Comparison of ENCODE assay signal across 8 cellular contexts in the genomic region with DNA sequence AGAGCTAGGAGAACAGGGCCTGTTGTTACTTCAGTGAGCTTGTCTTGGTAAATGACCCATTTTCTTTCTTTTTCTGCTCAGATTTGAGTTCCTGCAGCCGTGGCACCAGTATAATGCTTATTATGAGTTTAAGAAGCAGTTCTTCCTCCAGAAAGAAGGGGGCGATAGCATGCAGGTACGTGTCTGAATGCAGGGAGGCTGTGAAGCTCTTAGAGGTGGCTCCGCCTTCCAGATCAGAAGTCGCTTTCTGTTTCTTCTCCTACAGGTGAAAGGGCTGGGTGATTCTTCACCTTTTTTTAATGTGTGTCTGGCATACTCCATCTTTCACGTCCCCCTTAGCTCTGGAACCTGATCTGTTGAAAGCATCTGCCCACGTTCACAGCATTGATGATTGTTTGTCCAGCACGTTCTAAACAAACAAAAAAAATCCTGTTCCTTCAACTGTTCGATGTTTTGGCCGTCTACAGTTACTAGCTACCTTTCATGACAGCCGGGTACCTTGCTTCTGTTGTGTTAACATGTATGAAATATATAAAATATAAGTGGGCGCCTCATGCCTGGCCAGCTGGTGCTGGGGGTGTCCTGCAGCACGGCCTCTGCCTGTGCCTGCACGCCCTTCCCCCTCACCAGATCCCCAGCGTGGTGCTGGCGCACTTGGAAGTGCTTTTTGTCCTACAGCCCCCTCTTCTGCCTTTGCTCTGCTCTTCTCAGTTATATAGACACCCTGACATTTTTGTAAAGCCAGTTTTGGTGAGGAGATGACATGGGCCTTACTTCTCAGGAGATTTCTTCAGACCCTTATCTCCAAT. TPM values are rescaled to one million over a fixed set of nuclear protein-coding genes. Genes with fewer than 3 reads are reported as not detected.
DNase-seq lines count a peak whose midpoint lies in the region; ATAC-seq and TF ChIP-seq lines count a peak whose summit lies in the region.
"Had no signal": no experiment of that assay in that cellular context is flagged by ENCODE, and none has a peak within 500 bp of the region (broad histone marks: within the 10 kb centered on the region; RNA-seq: fewer than 3 reads in every experiment).

No MANE protein-coding gene starts in this region.

- peaks cover 88% of the 10 kb centered on the region for H3K36me3 ChIP-seq in DND-41 (ENCODE audit: insufficient read depth, low read length)
- peaks cover 32% of the 10 kb centered on the region for H3K36me3 ChIP-seq in H7 (replicated peaks; ENCODE audit: control insufficient read depth, insufficient read depth, low read length)
- peaks cover 98% of the 10 kb centered on the region for H3K36me3 ChIP-seq in OCI-LY7 (ENCODE audit: insufficient read depth, low read length)
- peaks cover 7 to 100% (median 86%) of the 10 kb centered on the region in 6 donors for H3K36me3 ChIP-seq in spleen

- DNase-seq in DND-41 (peak; percentile 46), H7 (peak; percentile 91), OCI-LY7 (ENCODE audit: low spot score) (peak; percentile 56), spleen (peak; percentile 48), DMS79 treated with DMSO at 0.1 percent for 48 hours (lab: John Stamatoyannopoulos, UW) (no peak)
- peak; percentile 50 for DNase-seq in central memory CD4-positive, alpha-beta T cell
- DNase-seq: pancreas had no signal

- peak; percentile 81 for ATAC-seq in DND-41 (ENCODE audit: insufficient read depth, low read depth)
- no peak for ATAC-seq in GM18519 (IDR thresholded peaks at IDR 0.05; ENCODE audit: low FRiP score, unreplicated experiment)

- intact Hi-C loops in OCI-LY7 (cut with micrococcal nuclease; ENCODE audit: unreplicated experiment): no loop called here
- intact Hi-C loops in spleen (cut with DNase I; ENCODE audit: low total_unique reads): no loop called here

- no TSS peak for BruUV-seq in OCI-LY7 (replicated peaks; lab: Mats Ljungman, UMichigan)

- TF ChIP-seq POLR2A in spleen (IDR thresholded peaks at IDR 0.05): no peak

- H3K4me3 ChIP-seq in DND-41 (ENCODE audit: low read depth in 1 of 2, low read length in 2 of 2) (no peak overlapping the region), H7 (ENCODE audit: insufficient read depth, low read depth, low read length) (no peak overlapping the region), OCI-LY7 (ENCODE audit: low read depth, low read length, poor library complexity, severe bottlenecking) (no peak overlapping the region), spleen (no peak overlapping the region)
- H3K4me3 ChIP-seq: pancreas had no signal

- no peaks in the 10 kb centered on the region for H3K9me2 ChIP-seq in OCI-LY7 (ENCODE audit: insufficient read depth, low read length)

- H3K4me2 ChIP-seq in DND-41 (ENCODE audit: insufficient read depth, low read length) (no peak overlapping the region), OCI-LY7 (ENCODE audit: low read length) (no peak overlapping the region)

- H3K9me3 ChIP-seq in DND-41 (ENCODE audit: insufficient read depth, low read length, severe bottlenecking) (no peaks in the 10 kb centered on the region), OCI-LY7 (ENCODE audit: low read length) (no peaks in the 10 kb centered on the region), spleen (no peaks in the 10 kb centered on the region)
- H3K9me3 ChIP-seq: pancreas had no signal

- POLR2A ChIA-PET in OCI-LY7 (lab: Charles Lee): interaction anchor here (0.7 to 1.3 kb wide), 3 partner anchors 9 to 20 kb away, joined by 3 to 4 read pairs (median 3); no protein-coding TSS in a partner anchor

- H4K20me1 ChIP-seq in DND-41 (ENCODE audit: insufficient read depth, low read length) (peaks cover 26% of the 10 kb centered on the region), OCI-LY7 (ENCODE audit: insufficient read depth, low read length) (no peaks in the 10 kb centered on the region)

- no peak overlapping the region for H2AFZ ChIP-seq in DND-41 (ENCODE audit: low read depth, low read length)
- H2AFZ ChIP-seq in OCI-LY7 (ENCODE audit: low read length): no peak overlapping the region

- H3K79me2 ChIP-seq in DND-41 (ENCODE audit: insufficient read depth, low read length) (peaks cover 14% of the 10 kb centered on the region; the same call in 1 of the 2 replicates), OCI-LY7 (ENCODE audit: insufficient read depth, low read depth, low read length) (no peaks in the 10 kb centered on the region)

- CTCF ChIA-PET in OCI-LY7 (lab: Charles Lee; ENCODE audit: unreplicated experiment): no interaction called here

- 87 to 91% (median 89%) methylated on average over 16 of the region's 16 CpGs for WGBS in spleen, 5 donors

- no peak overlapping the region for H3K27ac ChIP-seq in DND-41 (ENCODE audit: low read length)
- no peak overlapping the region for H3K27ac ChIP-seq in OCI-LY7 (ENCODE audit: low read depth, low read length, poor library complexity, severe bottlenecking)
- H3K27ac ChIP-seq in spleen: no peak overlapping the region
- H3K27ac ChIP-seq: pancreas had no signal

- no peak overlapping the region for H3K9ac ChIP-seq in DND-41 (ENCODE audit: low read depth, low read length)

- H3K4me1 ChIP-seq in DND-41 (ENCODE audit: insufficient read depth, low read length) (no peaks in the 10 kb centered on the region), OCI-LY7 (ENCODE audit: insufficient read depth, low read length, poor library complexity, severe bottlenecking) (no peaks in the 10 kb centered on the region), spleen (peaks cover 0 to 9% (median 0%) of the 10 kb centered on the region in 6 donors)
- H3K4me1 ChIP-seq: pancreas had no signal

- peak; percentile 69 for TF ChIP-seq CTCF in DND-41 (IDR thresholded peaks at IDR 0.05; ENCODE audit: borderline replicate concordance, extremely low read depth, low read length, poor library complexity, severe bottlenecking)
- peak; percentile 78 for TF ChIP-seq CTCF in OCI-LY7 (conservative IDR thresholded peaks at IDR 0.05; ENCODE audit: low read length)
- TF ChIP-seq CTCF in spleen (IDR thresholded peaks at IDR 0.05 in 8 of 11, conservative IDR thresholded peaks at IDR 0.05 in 3 of 11): peak in 5 of 11 experiments; percentile 19 to 57 (median 46)

- H3K27me3 ChIP-seq in DND-41 (ENCODE audit: insufficient read depth, low read length, poor library complexity): no peaks in the 10 kb centered on the region
- H3K27me3 ChIP-seq in H7 (ENCODE audit: control insufficient read depth, insufficient read depth, low read length): no peaks in the 10 kb centered on the region
- H3K27me3 ChIP-seq in spleen (replicated peaks in 1 of 7): no peaks in the 10 kb centered on the region
- H3K27me3 ChIP-seq: pancreas had no signal

RNA-seq across cellular contexts. Expression of a gene that starts 44.6 kb away (rescaled TPM):
- total RNA-seq in H7 (2014; rRNA removed; shearing (Covaris generic)): 33.4 and 43.2 TPM in 2 replicates
- total RNA-seq in OCI-LY7 (2014; rRNA removed; shearing (Covaris generic)): 54.0 and 58.8 TPM in 2 replicates
- total RNA-seq in OCI-LY7 (2022) (83.8 and 87.1 TPM in 2 replicates), spleen (10 to 100 TPM; 50.4 to 74.4 (median 68.6) TPM)
- 10 to 100 TPM; 19.5 to 33.7 (median 28.8) TPM for polyA plus RNA-seq in spleen
